25 cellular contexts compared by ENCODE assay signal in genomic region chrX:137646472-137646871, GRCh38.
A peak's percentile ranks its signal among the peaks of the same experiment; 100 is the strongest.
DNase-seq lines count a peak whose midpoint lies in the region; ATAC-seq, FAIRE-seq and TF ChIP-seq lines count a peak whose summit lies in the region.
"Had no signal": no experiment of that assay in that cellular context is flagged by ENCODE, and none has a peak within 500 bp of the region (broad histone marks: within the 10 kb centered on the region; RNA-seq: fewer than 3 reads in every experiment).

No MANE protein-coding gene starts in this region.

- in situ Hi-C loops in HepG2 (cut with HindIII; ENCODE audit: extremely low pct_ligation_motif_present, low pct_unique_long_range_greater_than_20kb): no loop called here
- in situ Hi-C loops in K562 (cut with MboI): no loop called here

- no peak overlapping the region for H3K4ac ChIP-seq in mesendoderm (ENCODE audit: low read depth, low read length)

- no peaks in the 10 kb centered on the region for H3K9me3 Mint-ChIP-seq in activated naive CD4-positive, alpha-beta T cell treated with anti-CD3 and anti-CD28 coated beads, Interleukin-2, amount 50 U/mL, for 72 hours
- H3K9me3 Mint-ChIP-seq: CD14-positive monocyte; CD4-positive, alpha-beta memory T cell; CD8-positive, alpha-beta memory T cell had no signal

- FAIRE-seq in HepG2 (lab: Jason Lieb, UNC) (no peak), K562 (lab: Jason Lieb, UNC) (no peak)
- FAIRE-seq: G401.6, GM12891, GM19239 had no signal

- TF ChIP-seq EP300 in HepG2 (IDR thresholded peaks at IDR 0.05; ENCODE audit: low read depth in 2 of 2, low read length in 2 of 2) (no peak), HepG2 (CRISPR knock-in tag; IDR thresholded peaks at IDR 0.05; ENCODE audit: borderline replicate concordance) (no peak), K562 (IDR thresholded peaks at IDR 0.05; ENCODE audit: low read length) (no peak)

- H3K9me3 ChIP-seq in HepG2 (ENCODE audit: low read length) (no peaks in the 10 kb centered on the region), right lobe of liver (no peaks in the 10 kb centered on the region), K562 (replicated peaks; ENCODE audit: control insufficient read depth, insufficient read depth, low read depth, low read length) (no peaks in the 10 kb centered on the region)
- H3K9me3 ChIP-seq: BE2C, BLaER1 had no signal

- H4K5ac ChIP-seq in mesendoderm (ENCODE audit: low read length): no peak overlapping the region

- H4K8ac ChIP-seq in mesendoderm (ENCODE audit: low read depth, low read length): no peak overlapping the region

- H3K4me2 ChIP-seq in HepG2 (ENCODE audit: low read depth, low read length): no peak overlapping the region
- H3K4me2 ChIP-seq in K562 (ENCODE audit: insufficient read depth, low read length): no peak overlapping the region
- H3K4me2 ChIP-seq in mesendoderm (ENCODE audit: low read length): no peak overlapping the region
- H3K4me2 ChIP-seq: BLaER1 had no signal

- BruUV-seq in HepG2 (replicated peaks; lab: Mats Ljungman, UMichigan) (no TSS peak), K562 (replicated peaks; lab: Mats Ljungman, UMichigan) (no TSS peak)

- peak overlapping the region; percentile 28 for H3K18ac ChIP-seq in mesendoderm (ENCODE audit: low read length)

- H3K4me3 ChIP-seq in HepG2 (replicated peaks in 1 of 3; ENCODE audit: insufficient read depth in 1 of 3, low read depth in 2 of 3, low read length in 3 of 3) (no peak overlapping the region), right lobe of liver (no peak overlapping the region), K562 (no peak overlapping the region), mesendoderm (ENCODE audit: low read length) (no peak overlapping the region)
- H3K4me3 ChIP-seq: BLaER1 had no signal

- no peaks in the 10 kb centered on the region for H3K79me1 ChIP-seq in mesendoderm (ENCODE audit: low read length)

- H3K27ac ChIP-seq in HepG2 (ENCODE audit: extremely low read length, insufficient read depth, low read length) (no peak overlapping the region), right lobe of liver (no peak overlapping the region), K562 (ENCODE audit: extremely low read depth, low read depth, low read length) (no peak overlapping the region), mesendoderm (ENCODE audit: low read depth, low read length) (no peak overlapping the region)
- H3K27ac ChIP-seq: 22Rv1, BLaER1 had no signal

- H2BK15ac ChIP-seq in mesendoderm (replicated peaks; ENCODE audit: low read depth): no peak overlapping the region

- H3K4me1 ChIP-seq in HepG2 (ENCODE audit: insufficient read depth, low read length) (no peaks in the 10 kb centered on the region), right lobe of liver (no peaks in the 10 kb centered on the region), K562 (replicated peaks in 1 of 2; ENCODE audit: control insufficient read depth in 2 of 2, insufficient read depth in 2 of 2, low read length in 2 of 2) (no peaks in the 10 kb centered on the region), mesendoderm (ENCODE audit: control insufficient read depth, low read depth, low read length) (peaks cover 3% of the 10 kb centered on the region)
- H3K4me1 ChIP-seq: BE2C, BLaER1 had no signal

- no peaks in the 10 kb centered on the region for H3K9me1 ChIP-seq in K562 (ENCODE audit: control insufficient read depth, insufficient read depth, low read length)

- H3K9ac ChIP-seq in HepG2 (ENCODE audit: insufficient read depth, low read depth, low read length) (no peak overlapping the region), K562 (ENCODE audit: insufficient read depth in 1 of 2, low read depth in 2 of 2, low read length in 2 of 2) (no peak overlapping the region), mesendoderm (ENCODE audit: low read length) (no peak overlapping the region)
- H3K9ac ChIP-seq: BLaER1 had no signal

- intact Hi-C loops in HepG2 (cut with micrococcal nuclease; ENCODE audit: unreplicated experiment): no loop called here
- intact Hi-C loops in right lobe of liver (cut with DNase I): no loop called here
- intact Hi-C loops in K562 (cut with micrococcal nuclease): no loop called here

- no peak overlapping the region for H3K56ac ChIP-seq in mesendoderm (ENCODE audit: low read length)

- H3K36me3 ChIP-seq in HepG2 (replicated peaks in 1 of 2; ENCODE audit: control insufficient read depth in 1 of 2, insufficient read depth in 2 of 2, low read length in 2 of 2) (no peaks in the 10 kb centered on the region), right lobe of liver (no peaks in the 10 kb centered on the region), K562 (ENCODE audit: control insufficient read depth, insufficient read depth, low read length) (no peaks in the 10 kb centered on the region), mesendoderm (ENCODE audit: control insufficient read depth, insufficient read depth, low read length) (no peaks in the 10 kb centered on the region)
- H3K36me3 ChIP-seq: BE2C, BLaER1 had no signal

- H3K36me3 Mint-ChIP-seq in activated naive CD4-positive, alpha-beta T cell treated with anti-CD3 and anti-CD28 coated beads, Interleukin-2, amount 50 U/mL, for 72 hours: no peaks in the 10 kb centered on the region
- H3K36me3 Mint-ChIP-seq: CD14-positive monocyte; CD4-positive, alpha-beta memory T cell; CD4-positive, CD25-positive, alpha-beta regulatory T cell; CD8-positive, alpha-beta memory T cell had no signal

- no peak overlapping the region for H2BK5ac ChIP-seq in mesendoderm (ENCODE audit: low read length)

- 5% methylated on average over 4 of the region's 4 CpGs for WGBS in HepG2 (ENCODE audit: low lambda C conversion rate)
- WGBS in right lobe of liver (ENCODE audit: insufficient coverage, low coverage, low lambda C conversion rate, missing lambda C conversion rate): 41% methylated on average over 4 of the region's 4 CpGs
- WGBS in K562 (ENCODE audit: insufficient coverage, low coverage, missing lambda C conversion rate): 4% methylated on average over 4 of the region's 4 CpGs
- no CpG with 5 or more reads among the region's 4 CpGs for WGBS in mesendoderm (ENCODE audit: extremely low coverage, insufficient coverage, low lambda C conversion rate)

- H3K27me3 ChIP-seq in HepG2 (ENCODE audit: control insufficient read depth in 1 of 2, insufficient read depth in 2 of 2, low read length in 2 of 2): no peaks in the 10 kb centered on the region
- no peaks in the 10 kb centered on the region for H3K27me3 ChIP-seq in right lobe of liver
- no peaks in the 10 kb centered on the region for H3K27me3 ChIP-seq in K562 (ENCODE audit: control insufficient read depth in 2 of 2, insufficient read depth in 2 of 2, low read length in 2 of 2)
- H3K27me3 ChIP-seq in mesendoderm (ENCODE audit: insufficient read depth, low read length, poor library complexity): no peaks in the 10 kb centered on the region
- H3K27me3 ChIP-seq: BE2C had no signal

- no peak overlapping the region for H3K23ac ChIP-seq in mesendoderm (ENCODE audit: low read length)

- TF ChIP-seq POLR2A in HepG2 (IDR thresholded peaks at IDR 0.05; ENCODE audit: insufficient read depth in 1 of 2, low read depth in 2 of 2, low read length in 2 of 2) (no peak), right lobe of liver (IDR thresholded peaks at IDR 0.05) (no peak), K562 (conservative IDR thresholded peaks at IDR 0.05) (no peak)

- H2BK120ac ChIP-seq in mesendoderm (ENCODE audit: low read depth, low read length): no peak overlapping the region

- H2AK5ac ChIP-seq in mesendoderm (ENCODE audit: low read length): no peak overlapping the region

- H3K27ac Mint-ChIP-seq in activated naive CD4-positive, alpha-beta T cell treated with anti-CD3 and anti-CD28 coated beads, Interleukin-2, amount 50 U/mL, for 72 hours: no peak overlapping the region
- H3K27ac Mint-ChIP-seq: CD14-positive monocyte; CD4-positive, alpha-beta memory T cell; CD4-positive, CD25-positive, alpha-beta regulatory T cell; CD8-positive, alpha-beta memory T cell had no signal

- no peak for DNase-seq in HepG2 (ENCODE audit: low spot score)
- no peak for DNase-seq in right lobe of liver
- DNase-seq in K562 (ENCODE audit: extremely low read depth in 1 of 4, low spot score in 3 of 4): no peak
- no peak for DNase-seq in mesendoderm
- no peak for DNase-seq in activated naive CD4-positive, alpha-beta T cell treated with anti-CD3 and anti-CD28 coated beads, Interleukin-2, amount 50 U/mL, for 72 hours (ENCODE audit: low spot score in 2 of 2)
- DNase-seq in stimulated activated CD4-positive, alpha-beta T cell treated with anti-CD3 and anti-CD28 coated beads, Interleukin-2, amount 100 ng/mL, for 48 hours: no peak
- DNase-seq: ACHN; BE2C; C1 segment of cervical spinal cord; CD4-positive, alpha-beta memory T cell; CD4-positive, CD25-positive, alpha-beta regulatory T cell; CD8-positive, alpha-beta memory T cell; COR-L47; DMS 273 treated with DMSO at 0.1 percent for 48 hours; DMS153; DMS53; DMS79; DND-41; GF-D8 had no signal

- ATAC-seq in HepG2 (no peak), right lobe of liver (no peak), K562 (no peak)
- ATAC-seq in activated naive CD4-positive, alpha-beta T cell treated with anti-CD3 and anti-CD28 coated beads, Interleukin-2, amount 50 U/mL, for 72 hours: no peak

- CTCF ChIA-PET in HepG2 (lab: Yijun Ruan, JAX; ENCODE audit: low intra/inter-chr PET ratio, low total read pairs): no interaction called here
- CTCF ChIA-PET in K562 (lab: Yijun Ruan, JAX; ENCODE audit: low intra/inter-chr PET ratio): no interaction called here

- POLR2A ChIA-PET in HepG2 (lab: Yijun Ruan, JAX) (no interaction called here), K562 (lab: Yijun Ruan, JAX) (no interaction called here)

- no peak for TF ChIP-seq CTCF in HepG2 (CRISPR knock-in tag; IDR thresholded peaks at IDR 0.05)
- TF ChIP-seq CTCF in right lobe of liver (IDR thresholded peaks at IDR 0.05): no peak
- no peak for TF ChIP-seq CTCF in K562 (IDR thresholded peaks at IDR 0.05 in 2 of 3, conservative IDR thresholded peaks at IDR 0.05 in 1 of 3; ENCODE audit: insufficient read depth in 2 of 3, low read depth in 1 of 3, low read length in 3 of 3)

- H4K20me1 ChIP-seq in HepG2 (ENCODE audit: insufficient read depth, low read length): no peaks in the 10 kb centered on the region
- no peaks in the 10 kb centered on the region for H4K20me1 ChIP-seq in K562 (replicated peaks; ENCODE audit: control insufficient read depth, insufficient read depth, low read length)
- H4K20me1 ChIP-seq: BLaER1 had no signal

- H2AFZ ChIP-seq in HepG2 (ENCODE audit: low read length) (no peak overlapping the region), K562 (ENCODE audit: low read depth, low read length) (no peak overlapping the region)

- no peak for TF ChIP-seq RAD21 in HepG2 (CRISPR knock-in tag; IDR thresholded peaks at IDR 0.05)
- no peak for TF ChIP-seq RAD21 in K562 (CRISPR knock-in tag; conservative IDR thresholded peaks at IDR 0.05 in 1 of 2, IDR thresholded peaks at IDR 0.05 in 1 of 2)

- H3K79me2 ChIP-seq in HepG2 (ENCODE audit: insufficient read depth, low read length): no peaks in the 10 kb centered on the region
- no peaks in the 10 kb centered on the region for H3K79me2 ChIP-seq in K562 (ENCODE audit: control insufficient read depth, insufficient read depth, low read length)
- no peaks in the 10 kb centered on the region for H3K79me2 ChIP-seq in mesendoderm (ENCODE audit: control insufficient read depth, insufficient read depth, low read length)

TF ChIP-seq in K562, 482 proteins besides CTCF, POLR2A, EP300 and RAD21 (continues in another document):
- no peak for TF ChIP-seq ZC3H8 (IDR thresholded peaks at IDR 0.05)
- no peak for TF ChIP-seq MAX (CRISPR knock-in tag; IDR thresholded peaks at IDR 0.05)

Comparison
In these comparisons a context has a peak if more than half of its experiments do, and no peak if none do; other contexts are left out.
1. Of the 241 proteins assayed by ChIP-seq in both HepG2 and K562: peak only in HepG2: none; only in K562: MAFG; in both: MAFF; in neither: 238; mixed calls (peak in some experiments, not most) for 1.